ENCODE assay signal across 13 cellular contexts in the genomic region with DNA sequence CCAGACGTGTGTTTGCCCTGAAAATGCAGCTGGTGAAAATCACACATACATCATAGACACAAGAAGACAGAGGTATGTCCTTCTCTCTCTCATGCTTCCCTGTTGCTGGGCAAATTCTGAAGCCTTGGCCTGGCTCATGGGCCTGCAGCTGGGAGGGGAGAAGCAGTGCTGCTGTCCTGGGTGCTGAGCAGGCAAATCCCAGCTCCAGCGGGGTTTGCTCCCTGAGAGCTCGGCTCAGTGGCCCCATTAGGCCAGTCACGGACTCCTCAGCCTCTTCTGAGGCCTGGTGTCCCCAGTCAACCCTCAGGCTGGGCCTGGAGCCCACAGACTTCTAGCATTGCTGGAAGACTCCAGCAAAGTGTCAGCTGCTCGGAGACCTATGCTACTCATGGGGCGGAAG. TPM values are rescaled to one million over a fixed set of nuclear protein-coding genes. Genes with fewer than 3 reads are reported as not detected.
DNase-seq lines count a peak whose midpoint lies in the region; ATAC-seq, FAIRE-seq and TF ChIP-seq lines count a peak whose summit lies in the region.
"Had no signal": no experiment of that assay in that cellular context is flagged by ENCODE, and none has a peak within 500 bp of the region (broad histone marks: within the 10 kb centered on the region; RNA-seq: fewer than 3 reads in every experiment).

No MANE protein-coding gene starts in this region.

- H3K9me3 ChIP-seq in HepG2 (ENCODE audit: low read length) (no peaks in the 10 kb centered on the region), right lobe of liver (no peaks in the 10 kb centered on the region), astrocyte (ENCODE audit: insufficient read depth, low read depth, low read length) (no peaks in the 10 kb centered on the region)
- H3K9me3 ChIP-seq: SJSA1 had no signal

- H4K20me1 ChIP-seq in HepG2 (ENCODE audit: insufficient read depth, low read length) (no peaks in the 10 kb centered on the region), astrocyte (ENCODE audit: insufficient read depth, low read length) (no peaks in the 10 kb centered on the region)

- H3K36me3 Mint-ChIP-seq in astrocyte (ENCODE audit: low read depth, unreplicated experiment), result no peaks in the 10 kb centered on the region
- peaks cover 4% of the 10 kb centered on the region for H3K36me3 Mint-ChIP-seq in glutamatergic neuron (ENCODE audit: unreplicated experiment)
- no peaks in the 10 kb centered on the region for H3K36me3 Mint-ChIP-seq in Calu3 (ENCODE audit: insufficient read depth, unreplicated experiment)
- no peaks in the 10 kb centered on the region for H3K36me3 Mint-ChIP-seq in immature natural killer cell

- TF ChIP-seq RAD21 in HepG2 (CRISPR knock-in tag; IDR thresholded peaks at IDR 0.05), result no peak

- H3K4me1 ChIP-seq in HepG2 (ENCODE audit: insufficient read depth, low read length) (peaks cover 17% of the 10 kb centered on the region), right lobe of liver (no peaks in the 10 kb centered on the region), astrocyte (ENCODE audit: insufficient read depth, low read length) (peaks cover 14% of the 10 kb centered on the region)

- TF ChIP-seq CTCF in HepG2 (CRISPR knock-in tag; IDR thresholded peaks at IDR 0.05) (no peak), right lobe of liver (IDR thresholded peaks at IDR 0.05) (no peak), astrocyte (IDR thresholded peaks at IDR 0.05; ENCODE audit: insufficient read depth, low read depth, low read length) (no peak), glutamatergic neuron (IDR thresholded peaks at IDR 0.05; ENCODE audit: partially characterized antibody, unreplicated experiment) (no peak), Calu3 (IDR thresholded peaks at IDR 0.05; ENCODE audit: unreplicated experiment) (no peak)

- H3K27ac Mint-ChIP-seq in astrocyte (ENCODE audit: unreplicated experiment) (no peak overlapping the region), glutamatergic neuron (ENCODE audit: unreplicated experiment) (peak overlapping the region; percentile 84), Calu3 (ENCODE audit: unreplicated experiment) (no peak overlapping the region), immature natural killer cell (no peak overlapping the region)

- H3K4me3 ChIP-seq in HepG2 (replicated peaks in 1 of 3; ENCODE audit: insufficient read depth in 1 of 3, low read depth in 2 of 3, low read length in 3 of 3), result no peak overlapping the region
- H3K4me3 ChIP-seq in right lobe of liver, result no peak overlapping the region
- H3K4me3 ChIP-seq in astrocyte (ENCODE audit: insufficient read depth, low read depth, low read length), result no peak overlapping the region
- H3K4me3 ChIP-seq: SJSA1 had no signal

- H3K79me2 ChIP-seq in HepG2 (ENCODE audit: insufficient read depth, low read length), result no peaks in the 10 kb centered on the region
- H3K79me2 ChIP-seq in astrocyte (ENCODE audit: insufficient read depth, low read length), result no peaks in the 10 kb centered on the region

- BruUV-seq in HepG2 (replicated peaks; lab: Mats Ljungman, UMichigan) (no TSS peak), Calu3 (replicated peaks; lab: Mats Ljungman, UMichigan) (no TSS peak)

- TF ChIP-seq EP300 in HepG2 (IDR thresholded peaks at IDR 0.05; ENCODE audit: low read depth in 2 of 2, low read length in 2 of 2) (no peak), HepG2 (CRISPR knock-in tag; IDR thresholded peaks at IDR 0.05; ENCODE audit: borderline replicate concordance) (no peak)

- H3K4me2 ChIP-seq in HepG2 (ENCODE audit: low read depth, low read length) (no peak overlapping the region), astrocyte (ENCODE audit: low read length) (no peak overlapping the region)

- 21% methylated on average over 3 of the region's 6 CpGs for WGBS in HepG2 (ENCODE audit: low lambda C conversion rate)
- WGBS in right lobe of liver (ENCODE audit: insufficient coverage, low coverage, low lambda C conversion rate, missing lambda C conversion rate), result 92% methylated on average over 3 of the region's 6 CpGs

- H3K4me3 Mint-ChIP-seq in astrocyte (ENCODE audit: unreplicated experiment), result no peak overlapping the region
- H3K4me3 Mint-ChIP-seq in glutamatergic neuron (ENCODE audit: unreplicated experiment), result no peak overlapping the region
- no peak overlapping the region for H3K4me3 Mint-ChIP-seq in Calu3 (ENCODE audit: low read depth, unreplicated experiment)
- H3K4me3 Mint-ChIP-seq in immature natural killer cell, result no peak overlapping the region

- no peak for DNase-seq in HepG2 (ENCODE audit: low spot score)
- no peak for DNase-seq in right lobe of liver
- peak; percentile 36 for DNase-seq in astrocyte (ENCODE audit: low read depth)
- DNase-seq in glutamatergic neuron, result no peak
- DNase-seq in Calu3, result no peak
- DNase-seq in immature natural killer cell, result no peak
- DNase-seq in NCI-H146 treated with DMSO at 0.1 percent for 48 hours (lab: John Stamatoyannopoulos, UW; ENCODE audit: unreplicated experiment), result no peak
- no peak for DNase-seq in activated CD8-positive, alpha-beta memory T cell treated with anti-CD3 and anti-CD28 coated beads, Interleukin-2, amount 50 U/mL, for 4 hours
- DNase-seq: activated CD4-positive, CD25-positive, alpha-beta regulatory T cell; NCI-H524 treated with DMSO at 0.1 percent for 48 hours had no signal

- H3K36me3 ChIP-seq in HepG2 (replicated peaks in 1 of 2; ENCODE audit: control insufficient read depth in 1 of 2, insufficient read depth in 2 of 2, low read length in 2 of 2), result no peaks in the 10 kb centered on the region
- no peaks in the 10 kb centered on the region for H3K36me3 ChIP-seq in right lobe of liver
- H3K36me3 ChIP-seq in astrocyte (ENCODE audit: insufficient read depth, low read length), result no peaks in the 10 kb centered on the region
- H3K36me3 ChIP-seq: SJSA1 had no signal

- peak; percentile 67 for ATAC-seq in HepG2
- ATAC-seq in right lobe of liver, result no peak
- ATAC-seq: esophagus mucosa had no signal

- TF ChIP-seq POLR2A in HepG2 (IDR thresholded peaks at IDR 0.05; ENCODE audit: insufficient read depth in 1 of 2, low read depth in 2 of 2, low read length in 2 of 2), result no peak
- no peak for TF ChIP-seq POLR2A in right lobe of liver (IDR thresholded peaks at IDR 0.05)

- H2AFZ ChIP-seq in HepG2 (ENCODE audit: low read length), result no peak overlapping the region
- no peak overlapping the region for H2AFZ ChIP-seq in astrocyte (ENCODE audit: low read depth, low read length)

- H3K27me3 Mint-ChIP-seq in astrocyte (ENCODE audit: low read depth, unreplicated experiment), result peaks cover 13% of the 10 kb centered on the region
- peaks cover 10% of the 10 kb centered on the region for H3K27me3 Mint-ChIP-seq in glutamatergic neuron (ENCODE audit: unreplicated experiment)
- peaks cover 41% of the 10 kb centered on the region for H3K27me3 Mint-ChIP-seq in Calu3 (ENCODE audit: unreplicated experiment)
- H3K27me3 Mint-ChIP-seq in immature natural killer cell (ENCODE audit: low read depth in 3 of 3), result peaks cover 0 to 18% (median 0%) of the 10 kb centered on the region in 3 donors

- no peak overlapping the region for H3K9ac ChIP-seq in HepG2 (ENCODE audit: insufficient read depth, low read depth, low read length)
- H3K9ac ChIP-seq in astrocyte (ENCODE audit: low read length), result no peak overlapping the region

- in situ Hi-C loops in HepG2 (cut with HindIII; ENCODE audit: extremely low pct_ligation_motif_present, low pct_unique_long_range_greater_than_20kb), result no loop called here

- FAIRE-seq in HepG2 (lab: Jason Lieb, UNC) (no peak), astrocyte (lab: Jason Lieb, UNC) (no peak)
- FAIRE-seq: GM18507 had no signal

- CTCF ChIA-PET in HepG2 (lab: Yijun Ruan, JAX; ENCODE audit: low intra/inter-chr PET ratio, low total read pairs), result no interaction called here
- CTCF ChIA-PET in Calu3 (lab: Charles Lee), result no interaction called here

- intact Hi-C loops in HepG2 (cut with micrococcal nuclease; ENCODE audit: unreplicated experiment) (no loop called here), right lobe of liver (cut with DNase I) (no loop called here), Calu3 (cut with micrococcal nuclease; ENCODE audit: unreplicated experiment) (no loop called here)

- H3K4me1 Mint-ChIP-seq in astrocyte (ENCODE audit: low read depth, unreplicated experiment) (peaks cover 17% of the 10 kb centered on the region), glutamatergic neuron (ENCODE audit: low read depth, unreplicated experiment) (peaks cover 61% of the 10 kb centered on the region), Calu3 (ENCODE audit: low read depth, unreplicated experiment) (no peaks in the 10 kb centered on the region), immature natural killer cell (no peaks in the 10 kb centered on the region)

- POLR2A ChIA-PET in HepG2 (lab: Yijun Ruan, JAX), result no interaction called here

- H3K27ac ChIP-seq in HepG2 (ENCODE audit: extremely low read length, insufficient read depth, low read length) (no peak overlapping the region), right lobe of liver (no peak overlapping the region), astrocyte (ENCODE audit: low read depth, low read length) (no peak overlapping the region)
- H3K27ac ChIP-seq: SJSA1 had no signal

- H3K9me3 Mint-ChIP-seq in astrocyte (ENCODE audit: unreplicated experiment), result no peaks in the 10 kb centered on the region
- H3K9me3 Mint-ChIP-seq in glutamatergic neuron (ENCODE audit: unreplicated experiment), result peaks cover 18% of the 10 kb centered on the region
- no peaks in the 10 kb centered on the region for H3K9me3 Mint-ChIP-seq in Calu3 (ENCODE audit: low read depth, unreplicated experiment)
- no peaks in the 10 kb centered on the region for H3K9me3 Mint-ChIP-seq in immature natural killer cell

- H3K27me3 ChIP-seq in HepG2 (ENCODE audit: control insufficient read depth in 1 of 2, insufficient read depth in 2 of 2, low read length in 2 of 2), result peaks cover 0 to 23% of the 10 kb centered on the region in 2 experiments; a peak in 2 of 5 replicates
- H3K27me3 ChIP-seq in right lobe of liver, result no peaks in the 10 kb centered on the region
- H3K27me3 ChIP-seq in astrocyte (ENCODE audit: insufficient read depth, low read length), result peaks cover 3% of the 10 kb centered on the region
- H3K27me3 ChIP-seq: SJSA1 had no signal

RNA-seq across cellular contexts. Expression of a gene that starts 11.7 kb away (rescaled TPM):
- total RNA-seq in HepG2 (2016; rRNA removed; fragmentation: Illumina TruSeq; extraction: Trizol), result 0.09 TPM in 1 of 2 replicates, not detected in the other
- 0.18 and 0.30 TPM in 2 replicates for total RNA-seq in HepG2 (2016; cell fraction: cytosol; rRNA removed; fragmentation: Illumina TruSeq; extraction: Trizol; ENCODE audit: low read depth)
- 0.11 TPM in 1 of 2 replicates, not detected in the other for total RNA-seq in HepG2 (2016; cell fraction: insoluble cytoplasmic fraction; rRNA removed; fragmentation: Illumina TruSeq; extraction: Trizol)
- total RNA-seq in HepG2 (2016; cell fraction: membrane; rRNA removed; fragmentation: Illumina TruSeq; extraction: Trizol), result 0.07 and 0.15 TPM in 2 replicates
- total RNA-seq in HepG2 (2016; cell fraction: nucleus; rRNA removed; fragmentation: Illumina TruSeq; extraction: Trizol), result 0.13 and 0.19 TPM in 2 replicates
- 0.04 TPM in 1 of 2 replicates, not detected in the other for polyA plus RNA-seq in HepG2 (2011; rRNA removed)
- 0.07 TPM in 1 of 2 replicates, not detected in the other for polyA plus RNA-seq in HepG2 (2011; cell fraction: cytosol; rRNA removed)
- polyA plus RNA-seq in HepG2 (2011; cell fraction: nucleus; rRNA removed), result not detected in 2 replicates
- 0.07 TPM in 1 of 2 replicates, not detected in the other for polyA plus RNA-seq in HepG2 (2012)
- polyA plus RNA-seq in HepG2 (2016; cell fraction: cytosol; fragmentation: Illumina TruSeq; extraction: Trizol; ENCODE audit: low read depth), result 0.24 and 0.34 TPM in 2 replicates
- polyA plus RNA-seq in HepG2 (2016; cell fraction: insoluble cytoplasmic fraction; fragmentation: Illumina TruSeq; extraction: Trizol; ENCODE audit: low read depth), result not detected in 2 replicates
- 0.19 and 0.24 TPM in 2 replicates for polyA plus RNA-seq in HepG2 (2016; cell fraction: membrane; fragmentation: Illumina TruSeq; extraction: Trizol; ENCODE audit: low read depth)
- polyA plus RNA-seq in HepG2 (2016; cell fraction: nucleus; fragmentation: Illumina TruSeq; extraction: Trizol; ENCODE audit: insufficient read depth, low read depth), result 0.16 TPM in 1 of 2 replicates, not detected in the other
- polyA minus RNA-seq in HepG2 (2011; rRNA and poly(A)+ RNA removed; ENCODE audit: low replicate concordance), result 0.07 and 0.12 TPM in 2 replicates
- polyA minus RNA-seq in HepG2 (2011; cell fraction: cytosol; rRNA and poly(A)+ RNA removed), result not detected in 2 replicates
- not detected in 2 replicates for polyA minus RNA-seq in HepG2 (2011; cell fraction: nucleus; rRNA and poly(A)+ RNA removed)
- under 1 TPM in 2 of 6 experiments, not detected in 4; 0.04 to 0.09 TPM for total RNA-seq in right lobe of liver
- total RNA-seq in astrocyte, result 1.1 and 1.4 TPM in 2 replicates
- total RNA-seq in glutamatergic neuron (ENCODE audit: unreplicated experiment), result 124 TPM
- 0.24 and 0.27 TPM in 2 replicates for total RNA-seq in Calu3 (2022)
- not detected for polyA plus RNA-seq in immature natural killer cell

Comparison
In these comparisons a context has a peak if more than half of its experiments do, and no peak if none do; other contexts are left out.
1. RNA of a gene that starts 11.7 kb away (total RNA-seq): 124 TPM in glutamatergic neuron (single experiment); 1.1 to 1.4 TPM in astrocyte, 0.24 to 0.27 TPM in Calu3, 0.07 to 0.30 TPM in HepG2 and 0.04 to 0.09 TPM in right lobe of liver; every median in the first group is over 10 times any median in the second.